In genomic region chr5:179854356-179854755, GRCh38 we compare ENCODE assay signal across 20 cellular contexts. TPM values are rescaled to one million over a fixed set of nuclear protein-coding genes. Genes with fewer than 3 reads are reported as not detected.
DNase-seq lines count a peak whose midpoint lies in the region; ATAC-seq and TF ChIP-seq lines count a peak whose summit lies in the region.
"Had no signal": no experiment of that assay in that cellular context is flagged by ENCODE, and none has a peak within 500 bp of the region (broad histone marks: within the 10 kb centered on the region; RNA-seq: fewer than 3 reads in every experiment).

No MANE protein-coding gene starts in this region.

- TF ChIP-seq POLR2A in heart left ventricle (IDR thresholded peaks at IDR 0.05) (no peak), spleen (IDR thresholded peaks at IDR 0.05) (no peak)

- DNase-seq in left ventricle myocardium superior: peak; percentile 3
- DNase-seq in heart left ventricle: no peak
- no peak for DNase-seq in activated B cell treated with CpG ODN at 0.5 μM for 24 hours
- DNase-seq in spleen: peak; percentile 32
- no peak for DNase-seq in tibial artery
- no peak for DNase-seq in dorsolateral prefrontal cortex
- DNase-seq: Caco-2; CD4-positive, CD25-positive, alpha-beta regulatory T cell; CD8-positive, alpha-beta T cell; DMS153; DND-41; GM23248; H7; HCEC 1CT had no signal

- H3K27ac ChIP-seq in heart left ventricle: no peak overlapping the region
- no peak overlapping the region for H3K27ac ChIP-seq in spleen
- H3K27ac ChIP-seq in tibial artery: peak overlapping the region; percentile 43 to 66
- no peak overlapping the region for H3K27ac ChIP-seq in dorsolateral prefrontal cortex
- H3K27ac ChIP-seq: 22Rv1, BLaER1, C4-2B, GM23248 had no signal

- H3K4me3 Mint-ChIP-seq in activated B cell treated with CpG ODN at 0.5 μM for 24 hours: no peak overlapping the region
- H3K4me3 Mint-ChIP-seq: B cell; CD4-positive, CD25-positive, alpha-beta regulatory T cell; CD8-positive, alpha-beta T cell had no signal

- no peaks in the 10 kb centered on the region for H3K9me3 Mint-ChIP-seq in activated B cell treated with CpG ODN at 0.5 μM for 24 hours
- H3K9me3 Mint-ChIP-seq: CD8-positive, alpha-beta T cell had no signal

- H3K9me3 ChIP-seq in heart left ventricle (no peaks in the 10 kb centered on the region), spleen (no peaks in the 10 kb centered on the region), tibial artery (no peaks in the 10 kb centered on the region)
- H3K9me3 ChIP-seq: BLaER1, Caco-2 had no signal

- H3K36me3 Mint-ChIP-seq in activated B cell treated with CpG ODN at 0.5 μM for 24 hours (ENCODE audit: low read depth): peaks cover 19% of the 10 kb centered on the region

- peaks cover 0 to 46% (median 38%) of the 10 kb centered on the region in 9 donors for H3K36me3 ChIP-seq in heart left ventricle
- peaks cover 0 to 41% (median 33%) of the 10 kb centered on the region in 6 donors for H3K36me3 ChIP-seq in spleen
- peaks cover 40 to 44% (median 40%) of the 10 kb centered on the region in 3 donors for H3K36me3 ChIP-seq in tibial artery

- H3K4me1 Mint-ChIP-seq in activated B cell treated with CpG ODN at 0.5 μM for 24 hours: peaks cover 50% of the 10 kb centered on the region

- no peak overlapping the region for H3K4me3 ChIP-seq in heart left ventricle
- H3K4me3 ChIP-seq in spleen: no peak overlapping the region
- H3K4me3 ChIP-seq in tibial artery: no peak overlapping the region
- H3K4me3 ChIP-seq in dorsolateral prefrontal cortex: no peak overlapping the region
- H3K4me3 ChIP-seq: BLaER1, GM23248 had no signal

- peak overlapping the region; percentile 30 for H3K27ac Mint-ChIP-seq in activated B cell treated with CpG ODN at 0.5 μM for 24 hours
- H3K27ac Mint-ChIP-seq: B cell; CD4-positive, CD25-positive, alpha-beta regulatory T cell; CD8-positive, alpha-beta T cell had no signal

- CTCF ChIA-PET in activated B cell treated with CpG ODN at 0.5 μM for 24 hours (lab: Charles Lee): interaction anchor here (2.1 to 2.3 kb wide), 2 partner anchors 52 to 121 kb away, joined by 5 to 8 read pairs; no protein-coding TSS in a partner anchor

- intact Hi-C loops in left ventricle myocardium superior (cut with micrococcal nuclease): no loop called here
- intact Hi-C loops in heart left ventricle (cut with DNase I): loop anchor here in 2 of 10 donors (10.0 kb wide), 2 partner anchors 50 to 90 kb away; partner anchors contain the start of gene MGAT4B (in 1 of the 2)
- intact Hi-C loops in activated B cell treated with CpG ODN at 0.5 μM for 24 hours (cut with micrococcal nuclease): loop anchor here (10.0 kb wide), 2 partner anchors 160 to 1120 kb away; partner anchors contain the start of gene CANX
- intact Hi-C loops in spleen (cut with DNase I; ENCODE audit: low total_unique reads): loop anchor here (10.0 kb wide), 1 partner anchor 50 kb away; the partner anchor contains the start of gene MGAT4B
- intact Hi-C loops in tibial artery (cut with DNase I; ENCODE audit: low total_unique reads): no loop called here
- intact Hi-C loops in dorsolateral prefrontal cortex (cut with DNase I): no loop called here

- POLR2A ChIA-PET in activated B cell treated with CpG ODN at 0.5 μM for 24 hours (lab: Charles Lee): interaction anchor here (0.7 kb wide), 1 partner anchor 121 kb away, joined by 3 read pairs; no protein-coding TSS in a partner anchor

- WGBS in heart left ventricle, 4 donors: 93 to 96% (median 95%) methylated on average over 8 of the region's 8 CpGs
- 93 to 97% (median 95%) methylated on average over 8 of the region's 8 CpGs for WGBS in spleen, 5 donors

- H3K4me1 ChIP-seq in heart left ventricle (peaks cover 0 to 16% (median 9%) of the 10 kb centered on the region in 12 donors), spleen (peaks cover 11 to 69% (median 42%) of the 10 kb centered on the region in 6 donors), tibial artery (peaks cover 0 to 37% (median 12%) of the 10 kb centered on the region in 4 donors)
- H3K4me1 ChIP-seq: Caco-2 had no signal

- H3K27me3 ChIP-seq in heart left ventricle (no peaks in the 10 kb centered on the region), spleen (replicated peaks in 1 of 7) (no peaks in the 10 kb centered on the region), tibial artery (no peaks in the 10 kb centered on the region), dorsolateral prefrontal cortex (no peaks in the 10 kb centered on the region)
- H3K27me3 ChIP-seq: BLaER1 had no signal

- H3K27me3 Mint-ChIP-seq in activated B cell treated with CpG ODN at 0.5 μM for 24 hours: no peaks in the 10 kb centered on the region
- H3K27me3 Mint-ChIP-seq: B cell; CD4-positive, CD25-positive, alpha-beta regulatory T cell had no signal

- TF ChIP-seq CTCF in heart left ventricle (IDR thresholded peaks at IDR 0.05): no peak
- TF ChIP-seq CTCF in activated B cell treated with CpG ODN at 0.5 μM for 24 hours (IDR thresholded peaks at IDR 0.05): no peak
- TF ChIP-seq CTCF in spleen (IDR thresholded peaks at IDR 0.05 in 8 of 11, conservative IDR thresholded peaks at IDR 0.05 in 3 of 11): no peak
- no peak for TF ChIP-seq CTCF in tibial artery (IDR thresholded peaks at IDR 0.05)
- no peak for TF ChIP-seq CTCF in dorsolateral prefrontal cortex (IDR thresholded peaks at IDR 0.05 in 54 of 56, conservative IDR thresholded peaks at IDR 0.05 in 2 of 56; ENCODE audit: low read depth in 1 of 56, partially characterized antibody in 56 of 56)

- ATAC-seq in left ventricle myocardium superior (no peak), heart left ventricle (no peak), activated B cell treated with CpG ODN at 0.5 μM for 24 hours (ENCODE audit: low read depth) (no peak), GM18511 (IDR thresholded peaks at IDR 0.05; ENCODE audit: unreplicated experiment) (no peak), GM21619 (IDR thresholded peaks at IDR 0.05; ENCODE audit: unreplicated experiment) (no peak)
- ATAC-seq: CD8-positive, alpha-beta T cell had no signal

RNA-seq across cellular contexts. Expression of gene MRNIP, which starts 4.3 kb away (rescaled TPM):
- total RNA-seq in left ventricle myocardium superior (14.8 TPM), heart left ventricle (10 to 100 TPM in 6 of 9 donors, 1 to 10 TPM in 3; 8.5 to 14.4 (median 12.3) TPM), activated B cell treated with CpG ODN at 0.5 μM for 24 hours (54.6 and 70.0 TPM in 2 replicates), spleen (10 to 100 TPM; 46.2 to 88.4 (median 48.0) TPM), dorsolateral prefrontal cortex (100 to 1,000 TPM in 5 of 120 experiments, 10 to 100 TPM in 115; 44.7 to 119 (median 74.4) TPM)
- polyA plus RNA-seq in heart left ventricle (10 to 100 TPM; 10.4 to 24.1 TPM), spleen (100 to 1,000 TPM in 1 of 3 donors, 10 to 100 TPM in 2; 34.9 to 107 (median 58.7) TPM)

RNA-seq across cellular contexts. Expression of gene SQSTM1, which starts 33.7 kb away (rescaled TPM):
- 434 TPM for total RNA-seq in left ventricle myocardium superior
- 100 to 1,000 TPM; 266 to 747 (median 402) TPM for total RNA-seq in heart left ventricle
- 100 to 1,000 TPM; 177 to 266 TPM for polyA plus RNA-seq in heart left ventricle
- total RNA-seq in activated B cell treated with CpG ODN at 0.5 μM for 24 hours: 243 and 252 TPM in 2 replicates
- total RNA-seq in spleen: 100 to 1,000 TPM; 241 to 328 (median 311) TPM
- 100 to 1,000 TPM; 105 to 185 (median 126) TPM for polyA plus RNA-seq in spleen
- 100 to 1,000 TPM; 241 to 437 (median 288) TPM for total RNA-seq in dorsolateral prefrontal cortex

RNA-seq across cellular contexts. Expression of gene MGAT4B, which starts 47.7 kb away (rescaled TPM):
- total RNA-seq in left ventricle myocardium superior: 110 TPM
- 100 to 1,000 TPM in 6 of 9 donors, 10 to 100 TPM in 3; 84.2 to 209 (median 112) TPM for total RNA-seq in heart left ventricle
- polyA plus RNA-seq in heart left ventricle: 10 to 100 TPM; 49.6 to 89.7 TPM
- total RNA-seq in activated B cell treated with CpG ODN at 0.5 μM for 24 hours: 73.6 and 85.3 TPM in 2 replicates
- total RNA-seq in spleen: 100 to 1,000 TPM in 2 of 7 donors, 10 to 100 TPM in 5; 76.8 to 117 (median 87.7) TPM
- 10 to 100 TPM; 34.9 to 49.3 (median 35.8) TPM for polyA plus RNA-seq in spleen
- 100 to 1,000 TPM in 3 of 120 experiments, 10 to 100 TPM in 117; 46.9 to 108 (median 65.7) TPM for total RNA-seq in dorsolateral prefrontal cortex

RNA-seq across cellular contexts. Expression of gene TBC1D9B, which starts 53.3 kb away (rescaled TPM):
- total RNA-seq in left ventricle myocardium superior (37.1 TPM), heart left ventricle (10 to 100 TPM; 29.3 to 68.9 (median 43.1) TPM), activated B cell treated with CpG ODN at 0.5 μM for 24 hours (111 and 117 TPM in 2 replicates), spleen (100 to 1,000 TPM in 6 of 7 donors, 10 to 100 TPM in 1; 98.9 to 140 (median 120) TPM), dorsolateral prefrontal cortex (100 to 1,000 TPM; 127 to 231 (median 166) TPM)
- polyA plus RNA-seq in heart left ventricle (10 to 100 TPM; 31.1 to 49.9 TPM), spleen (10 to 100 TPM; 29.5 to 67.1 (median 38.0) TPM)

Comparison
In these comparisons a context has a peak if more than half of its experiments do, and no peak if none do; other contexts are left out.
1. DNase-seq: peak in left ventricle myocardium superior (single experiment) and spleen (single experiment); none in heart left ventricle (0 of 5), activated B cell treated with CpG ODN at 0.5 μM for 24 hours (single experiment), tibial artery (0 of 2) and dorsolateral prefrontal cortex (0 of 10).
2. H3K27ac ChIP-seq: peak in tibial artery (2 of 2); none in heart left ventricle (0 of 12), spleen (0 of 8) and dorsolateral prefrontal cortex (0 of 59).
3. intact Hi-C loops: an anchor here in activated B cell treated with CpG ODN at 0.5 μM for 24 hours (10.0 kb wide) and spleen (10.0 kb wide); none called in left ventricle myocardium superior, tibial artery and dorsolateral prefrontal cortex.